ENCODE assay signal across 8 cellular contexts in genomic region chr16:56657555-56658430, GRCh38. TPM values are rescaled to one million over a fixed set of nuclear protein-coding genes. Genes with fewer than 3 reads are reported as not detected.
DNase-seq lines count a peak whose midpoint lies in the region; ATAC-seq, FAIRE-seq and TF ChIP-seq lines count a peak whose summit lies in the region.

Gene MT1F, plus strand, starts transcription at chr16:56657959. Its CDS starts 100 bp downstream, at chr16:56658059.

- peak in 1 of 2 donors; percentile 15 for TF ChIP-seq POLR2A in suprapubic skin (IDR thresholded peaks at IDR 0.05)
- no peak for TF ChIP-seq POLR2A in GM12892 (IDR thresholded peaks at IDR 0.05; ENCODE audit: low read depth, low read length)

- CTCF ChIA-PET in activated naive CD4-positive, alpha-beta T cell treated with anti-CD3 and anti-CD28 coated beads for 36 hours (lab: Charles Lee), result interaction anchor here (0.9 kb wide), 1 partner anchor 43 kb away, joined by 5 read pairs; no protein-coding TSS in a partner anchor

- peaks cover 35 to 38% (median 38%) of the 10 kb centered on the region in 3 donors for H3K27me3 Mint-ChIP-seq in CD14-positive monocyte (ENCODE audit: low read depth in 3 of 3)
- H3K27me3 Mint-ChIP-seq in activated naive CD4-positive, alpha-beta T cell treated with anti-CD3 and anti-CD28 coated beads for 36 hours (ENCODE audit: low read depth), result no peaks in the 10 kb centered on the region

- 2% methylated on average over 19 of the region's 48 CpGs for WGBS in suprapubic skin

- peak within 1 kb of the TSS; percentile 71 for H3K4me2 ChIP-seq in osteoblast (ENCODE audit: insufficient read depth, low read length)

- peak within 1 kb of the TSS; percentile 62 for H2AFZ ChIP-seq in osteoblast (ENCODE audit: low read length)

- TF ChIP-seq CTCF in CD14-positive monocyte (IDR thresholded peaks at IDR 0.05) (no peak), RWPE2 (IDR thresholded peaks at IDR 0.05; ENCODE audit: poor library complexity, severe bottlenecking) (no peak), osteoblast (IDR thresholded peaks at IDR 0.05; ENCODE audit: extremely low read depth, low read depth, low read length) (no peak), suprapubic skin (IDR thresholded peaks at IDR 0.05) (no peak)

- DNase-seq in CD14-positive monocyte (ENCODE audit: low spot score) (no peak), RWPE2 (ENCODE audit: low spot score) (peak; percentile 93), glomerular visceral epithelial cell (ENCODE audit: extremely low spot score) (peak; percentile 83), osteoblast (ENCODE audit: insufficient read length, low spot score, missing footprints) (no peak), suprapubic skin (ENCODE audit: low spot score in 2 of 2) (peak; percentile 90 to 91), GM12892 (ENCODE audit: insufficient read length) (no peak)
- DNase-seq in activated naive CD4-positive, alpha-beta T cell treated with anti-CD3 and anti-CD28 coated beads for 36 hours, result peak; percentile 83

- H3K27me3 ChIP-seq in RWPE2 (ENCODE audit: insufficient read depth, poor library complexity, severe bottlenecking) (no peaks in the 10 kb centered on the region), osteoblast (ENCODE audit: insufficient read depth, low read length) (peaks cover 54% of the 10 kb centered on the region), suprapubic skin (peaks cover 9% of the 10 kb centered on the region)

- no peak for FAIRE-seq in GM12892 (lab: Jason Lieb, UNC)

- ATAC-seq in HG03432 (IDR thresholded peaks at IDR 0.05; ENCODE audit: unreplicated experiment), result peak; percentile 57
- peak; percentile 94 for ATAC-seq in RWPE2 (ENCODE audit: low read depth)

- H3K9me3 ChIP-seq in RWPE2 (ENCODE audit: severe bottlenecking) (no peaks in the 10 kb centered on the region), osteoblast (ENCODE audit: low read depth, low read length) (no peaks in the 10 kb centered on the region), suprapubic skin (no peaks in the 10 kb centered on the region)

- peak within 1 kb of the TSS in 5 of 7 donors; percentile 47 to 80 (median 75) for H3K27ac Mint-ChIP-seq in CD14-positive monocyte
- peak within 1 kb of the TSS; percentile 41 for H3K27ac Mint-ChIP-seq in activated naive CD4-positive, alpha-beta T cell treated with anti-CD3 and anti-CD28 coated beads for 36 hours

- H3K4me3 ChIP-seq in RWPE2 (ENCODE audit: severe bottlenecking), result peak within 1 kb of the TSS; percentile 42
- H3K4me3 ChIP-seq in osteoblast (ENCODE audit: insufficient read depth, low read length), result peak within 1 kb of the TSS; percentile 54
- peak within 1 kb of the TSS; percentile 66 for H3K4me3 ChIP-seq in suprapubic skin

- H3K4me1 Mint-ChIP-seq in CD14-positive monocyte, result peaks cover 21% of the 10 kb centered on the region
- H3K4me1 Mint-ChIP-seq in activated naive CD4-positive, alpha-beta T cell treated with anti-CD3 and anti-CD28 coated beads for 36 hours (ENCODE audit: low read depth), result peaks cover 18% of the 10 kb centered on the region

- intact Hi-C loops in CD14-positive monocyte (cut with micrococcal nuclease), result no loop called here
- intact Hi-C loops in activated naive CD4-positive, alpha-beta T cell treated with anti-CD3 and anti-CD28 coated beads for 36 hours (cut with micrococcal nuclease), result loop anchor here (1.0 to 5.0 kb wide), 4 partner anchors 14 to 49 kb away; partner anchors contain the start of genes MT1X and MT2A

- peak within 1 kb of the TSS; percentile 3 for H3K27ac ChIP-seq in RWPE2 (ENCODE audit: poor library complexity, severe bottlenecking)
- H3K27ac ChIP-seq in osteoblast (ENCODE audit: low read depth, low read length), result no peak within 1 kb of the TSS
- H3K27ac ChIP-seq in suprapubic skin, result peak within 1 kb of the TSS; percentile 56

- no peaks in the 10 kb centered on the region for H4K20me1 ChIP-seq in osteoblast (ENCODE audit: insufficient read depth, low read length)

- H3K4me3 Mint-ChIP-seq in CD14-positive monocyte, result peak within 1 kb of the TSS; percentile 96 to 99
- H3K4me3 Mint-ChIP-seq in activated naive CD4-positive, alpha-beta T cell treated with anti-CD3 and anti-CD28 coated beads for 36 hours, result peak within 1 kb of the TSS; percentile 91

- peaks cover 0 to 4% (median 2%) of the 10 kb centered on the region in 7 donors for H3K9me3 Mint-ChIP-seq in CD14-positive monocyte
- H3K9me3 Mint-ChIP-seq in activated naive CD4-positive, alpha-beta T cell treated with anti-CD3 and anti-CD28 coated beads for 36 hours, result no peaks in the 10 kb centered on the region

- H3K79me2 ChIP-seq in osteoblast (ENCODE audit: insufficient read depth, low read length), result no peaks in the 10 kb centered on the region

- H3K4me1 ChIP-seq in RWPE2 (ENCODE audit: insufficient read depth, poor library complexity, severe bottlenecking) (peaks cover 3% of the 10 kb centered on the region), osteoblast (ENCODE audit: insufficient read depth, low read length) (peaks cover 7% of the 10 kb centered on the region), suprapubic skin (peaks cover 20% of the 10 kb centered on the region)

- no peak for TF ChIP-seq EP300 in suprapubic skin (IDR thresholded peaks at IDR 0.05)

- no peaks in the 10 kb centered on the region for H3K36me3 ChIP-seq in RWPE2 (ENCODE audit: low read depth)
- H3K36me3 ChIP-seq in osteoblast (ENCODE audit: insufficient read depth, low read length), result no peaks in the 10 kb centered on the region
- no peaks in the 10 kb centered on the region for H3K36me3 ChIP-seq in suprapubic skin

- H3K36me3 Mint-ChIP-seq in CD14-positive monocyte, result peaks cover 24 to 27% of the 10 kb centered on the region in 2 donors
- H3K36me3 Mint-ChIP-seq in activated naive CD4-positive, alpha-beta T cell treated with anti-CD3 and anti-CD28 coated beads for 36 hours (ENCODE audit: low read depth), result no peaks in the 10 kb centered on the region

RNA-seq across cellular contexts. Expression of gene MT1F, which starts in this region (rescaled TPM):
- polyA plus RNA-seq in CD14-positive monocyte, result 10 to 100 TPM; 13.6 to 21.9 TPM
- total RNA-seq in activated naive CD4-positive, alpha-beta T cell treated with anti-CD3 and anti-CD28 coated beads for 36 hours, result 1 to 10 TPM; 5.4 to 6.4 TPM
- 2.1 and 3.3 TPM in 2 replicates for total RNA-seq in osteoblast
- 10 to 100 TPM in 3 of 4 donors, 1 to 10 TPM in 1; 5.6 to 16.6 (median 12.9) TPM for total RNA-seq in suprapubic skin
- not detected for polyA plus RNA-seq in GM12892 (2012; ENCODE audit: missing spikeins)

Comparison
In these comparisons a context has a peak if more than half of its experiments do, and no peak if none do; other contexts are left out.
1. DNase-seq: peak in RWPE2 (single experiment), activated naive CD4-positive, alpha-beta T cell treated with anti-CD3 and anti-CD28 coated beads for 36 hours (single experiment), glomerular visceral epithelial cell (single experiment) and suprapubic skin (2 of 2); none in CD14-positive monocyte (single experiment), osteoblast (single experiment) and GM12892 (single experiment).
2. Peak in every context shown above with its lines, with median percentiles within 50 percentile points of each other: H3K4me3 ChIP-seq.